Comparison of ENCODE assay signal across 11 cellular contexts in genomic region chr9:1042466-1042865, GRCh38. TPM values are rescaled to one million over a fixed set of nuclear protein-coding genes. Genes with fewer than 3 reads are reported as not detected.
A peak's percentile ranks its signal among the peaks of the same experiment; 100 is the strongest.
DNase-seq lines count a peak whose midpoint lies in the region; ATAC-seq, FAIRE-seq and TF ChIP-seq lines count a peak whose summit lies in the region.
"Had no signal": no experiment of that assay in that cellular context is flagged by ENCODE, and none has a peak within 500 bp of the region (broad histone marks: within the 10 kb centered on the region; RNA-seq: fewer than 3 reads in every experiment).

No MANE protein-coding gene starts in this region.

- FAIRE-seq in small intestine (lab: Jason Lieb, UNC), result no peak
- FAIRE-seq: G401.6, K562 had no signal

- TF ChIP-seq CTCF in left ventricle myocardium inferior (IDR thresholded peaks at IDR 0.05; ENCODE audit: borderline replicate concordance), result peak; percentile 33
- TF ChIP-seq CTCF in type B pancreatic cell (conservative IDR thresholded peaks at IDR 0.05), result peak; percentile 84

- DNase-seq in left ventricle myocardium inferior (no peak), Right ventricle myocardium inferior (ENCODE audit: missing footprints) (no peak), left colon (peak in 1 of 2 donors; percentile 49), type B pancreatic cell (ENCODE audit: extremely low spot score, unreplicated experiment) (peak; percentile 86), small intestine (no peak), H4 (ENCODE audit: low spot score) (no peak)

- peak overlapping the region; percentile 65 for H3K4me3 Mint-ChIP-seq in activated naive CD8-positive, alpha-beta T cell
- peak overlapping the region; percentile 83 for H3K4me3 Mint-ChIP-seq in type B pancreatic cell

- H3K27me3 Mint-ChIP-seq in activated naive CD8-positive, alpha-beta T cell, result peaks cover 50% of the 10 kb centered on the region
- peaks cover 94% of the 10 kb centered on the region for H3K27me3 Mint-ChIP-seq in type B pancreatic cell

- ATAC-seq in Right ventricle myocardium inferior, result no peak
- ATAC-seq in left colon, result peak; percentile 69
- no peak for ATAC-seq in GM18870 (IDR thresholded peaks at IDR 0.05; ENCODE audit: unreplicated experiment)
- ATAC-seq: K562 had no signal

- H3K27ac Mint-ChIP-seq in activated naive CD8-positive, alpha-beta T cell, result no peak overlapping the region
- H3K27ac Mint-ChIP-seq in type B pancreatic cell, result no peak overlapping the region

- H3K36me3 ChIP-seq in left ventricle myocardium inferior (no peaks in the 10 kb centered on the region), small intestine (ENCODE audit: control insufficient read depth in 2 of 2, insufficient read depth in 2 of 2, low read length in 2 of 2) (no peaks in the 10 kb centered on the region)

- intact Hi-C loops in left ventricle myocardium inferior (cut with micrococcal nuclease) (no loop called here), Right ventricle myocardium inferior (cut with DNase I) (no loop called here), left colon (cut with DNase I, micrococcal nuclease) (no loop called here)

- no peaks in the 10 kb centered on the region for H3K9me3 Mint-ChIP-seq in activated naive CD8-positive, alpha-beta T cell (ENCODE audit: low read depth)
- peaks cover 3% of the 10 kb centered on the region for H3K9me3 Mint-ChIP-seq in type B pancreatic cell

- WGBS in small intestine, 3 donors, result 2 to 14% (median 9%) methylated on average over 28 to 45 of the region's 45 CpGs

- H3K9me3 ChIP-seq in left ventricle myocardium inferior (replicated peaks) (no peaks in the 10 kb centered on the region), small intestine (ENCODE audit: control insufficient read depth, low read depth) (no peaks in the 10 kb centered on the region)

- H3K4me1 Mint-ChIP-seq in activated naive CD8-positive, alpha-beta T cell (ENCODE audit: low read depth), result peaks cover 26% of the 10 kb centered on the region
- H3K4me1 Mint-ChIP-seq in type B pancreatic cell (ENCODE audit: unreplicated experiment), result peaks cover 18% of the 10 kb centered on the region

- H3K36me3 Mint-ChIP-seq in activated naive CD8-positive, alpha-beta T cell, result peaks cover under 1% of the 10 kb centered on the region
- H3K36me3 Mint-ChIP-seq in type B pancreatic cell, result no peaks in the 10 kb centered on the region
- H3K36me3 Mint-ChIP-seq: activated naive CD4-positive, alpha-beta T cell treated with anti-CD3 and anti-CD28 coated beads, Interleukin-2, amount 50 U/mL, for 24 hours had no signal

- H3K27ac ChIP-seq in left ventricle myocardium inferior (replicated peaks), result no peak overlapping the region
- no peak overlapping the region for H3K27ac ChIP-seq in small intestine (ENCODE audit: low read depth in 1 of 2, low read length in 1 of 2)

- H3K4me3 ChIP-seq in left ventricle myocardium inferior (peak overlapping the region; percentile 44), small intestine (ENCODE audit: low read depth in 1 of 2, low read length in 2 of 2) (no peak overlapping the region)
- H3K4me3 ChIP-seq: K562 had no signal

- H3K4me1 ChIP-seq in left ventricle myocardium inferior (peaks cover 31% of the 10 kb centered on the region), small intestine (ENCODE audit: control insufficient read depth in 2 of 2, insufficient read depth in 1 of 2, low read depth in 1 of 2, low read length in 1 of 2) (no peaks in the 10 kb centered on the region)

- H3K27me3 ChIP-seq in left ventricle myocardium inferior (ENCODE audit: low read depth) (peaks cover 100% of the 10 kb centered on the region), small intestine (ENCODE audit: control insufficient read depth in 2 of 2, insufficient read depth in 2 of 2, low read length in 2 of 2) (peaks cover 2 to 49% of the 10 kb centered on the region in 2 donors)

RNA-seq across cellular contexts. Expression of gene DMRT2, which starts 7.7 kb away (rescaled TPM):
- total RNA-seq in left ventricle myocardium inferior, result not detected
- total RNA-seq in Right ventricle myocardium inferior, result not detected
- total RNA-seq in left colon, result 1 to 10 TPM; 3.6 to 8.1 TPM
- total RNA-seq in type B pancreatic cell (ENCODE audit: low replicate concordance), result 11.4 and 18.8 TPM in 2 replicates
- polyA plus RNA-seq in small intestine, result not detected
- total RNA-seq in H4 (2014; rRNA removed; shearing (Covaris generic)), result 0.08 and 0.77 TPM in 2 replicates
- total RNA-seq: K562 had no signal
- polyA plus RNA-seq: K562 had no signal
